5 cellular contexts compared by ENCODE assay signal in the genomic region with DNA sequence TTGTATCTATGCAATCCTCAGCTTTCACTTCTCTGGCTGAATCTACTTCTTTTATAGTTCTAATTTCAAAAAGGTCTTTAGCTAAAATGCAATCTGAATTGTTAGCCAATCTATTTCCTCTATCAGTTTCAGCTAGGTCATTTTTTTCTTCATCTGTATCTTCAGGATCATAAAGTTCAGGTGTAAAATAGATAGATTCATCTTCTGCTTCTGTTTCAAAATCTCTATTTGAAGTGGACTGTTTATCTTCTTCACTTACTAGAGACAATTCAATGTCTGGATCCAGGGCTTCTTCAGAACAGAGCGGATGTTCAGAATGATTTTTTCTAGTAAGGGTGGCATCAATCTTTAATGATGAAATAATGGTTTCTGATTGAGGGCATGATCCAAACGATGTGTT.
"Had no signal": no experiment of that assay in that cellular context is flagged by ENCODE, and none has a peak within 500 bp of the region (broad histone marks: within the 10 kb centered on the region; RNA-seq: fewer than 3 reads in every experiment).

No MANE protein-coding gene starts in this region.

- DNase-seq: IMR-90, KBM-7, KG1 had no signal

- H3K27ac ChIP-seq: HL-60 had no signal

- H3K4me3 ChIP-seq: K562 had no signal
